Comparison of ENCODE assay signal across 8 cellular contexts in the genomic region with DNA sequence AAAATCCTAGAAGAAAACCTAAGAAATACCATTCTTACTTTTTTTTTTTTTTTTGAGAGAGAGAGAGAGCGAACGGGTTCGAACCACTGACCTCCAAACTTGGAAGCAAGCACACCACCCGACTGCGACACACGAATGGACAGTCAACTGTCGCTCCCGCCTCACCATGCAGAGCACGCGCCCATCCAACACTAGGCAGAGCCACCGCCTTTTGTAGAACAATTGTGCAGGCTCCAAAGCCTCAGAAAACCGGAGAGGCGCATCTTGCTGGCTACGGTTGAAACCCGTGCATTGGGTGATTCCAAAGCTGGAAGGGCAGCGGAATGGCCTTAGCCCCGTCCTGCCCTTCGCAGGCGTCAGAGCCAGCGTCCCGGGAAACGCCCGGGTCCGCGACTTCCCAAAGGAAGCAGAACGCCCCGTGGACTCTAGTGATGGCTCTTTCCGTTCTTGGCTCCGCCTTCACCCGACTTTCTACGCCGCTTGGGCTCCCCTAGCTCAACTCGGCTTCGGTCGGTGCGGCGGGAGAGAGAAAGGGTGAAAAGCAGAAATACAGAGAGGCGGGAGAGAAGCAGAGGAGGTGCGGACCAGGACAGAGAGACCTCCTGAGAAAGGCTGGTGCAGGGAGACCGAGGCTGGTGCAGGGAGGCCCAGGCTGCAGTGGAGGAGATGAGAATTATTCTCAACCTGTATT.
DNase-seq lines count a peak whose midpoint lies in the region; ATAC-seq lines count a peak whose summit lies in the region.
"Had no signal": no experiment of that assay in that cellular context is flagged by ENCODE, and none has a peak within 500 bp of the region (broad histone marks: within the 10 kb centered on the region; RNA-seq: fewer than 3 reads in every experiment).

No MANE protein-coding gene starts in this region.

- no peaks in the 10 kb centered on the region for H3K4me1 ChIP-seq in HUES48 (ENCODE audit: control insufficient read depth, insufficient read depth, low read length)

- ATAC-seq in activated naive CD8-positive, alpha-beta T cell treated with anti-CD3 and anti-CD28 coated beads, Interleukin-2, amount 10 ng/mL, durations not matched to agents 7 days and 5 days (ENCODE audit: low read depth) = peak; percentile 66
- peak; percentile 24 for ATAC-seq in stimulated activated effector memory CD8-positive, alpha-beta T cell treated with anti-CD3 and anti-CD28 coated beads, Interleukin-12 subunit alpha, Interleukin-12 subunit beta, amount 100 ng/mL, for 72 hours
- ATAC-seq: HCT116 had no signal

- peak overlapping the region; percentile 37 for H3K9ac ChIP-seq in HUES48 (ENCODE audit: low read depth, low read length)

- no peaks in the 10 kb centered on the region for H3K9me3 ChIP-seq in HUES48 (ENCODE audit: control insufficient read depth, insufficient read depth, low read length)

- H3K4me1 Mint-ChIP-seq in activated naive CD8-positive, alpha-beta T cell treated with anti-CD3 and anti-CD28 coated beads, Interleukin-2, amount 10 ng/mL, durations not matched to agents 7 days and 5 days = peaks cover 9% of the 10 kb centered on the region
- H3K4me1 Mint-ChIP-seq in immature natural killer cell = peaks cover 11 to 14% of the 10 kb centered on the region in 2 donors
- H3K4me1 Mint-ChIP-seq in stimulated activated effector memory CD8-positive, alpha-beta T cell treated with anti-CD3 and anti-CD28 coated beads, Interleukin-12 subunit alpha, Interleukin-12 subunit beta, amount 100 ng/mL, for 72 hours = peaks cover 20% of the 10 kb centered on the region

- H3K27me3 ChIP-seq in HUES48 (ENCODE audit: control insufficient read depth, insufficient read depth, low read length) = peaks cover 75% of the 10 kb centered on the region

- peak overlapping the region; percentile 67 for H3K27ac Mint-ChIP-seq in activated naive CD8-positive, alpha-beta T cell treated with anti-CD3 and anti-CD28 coated beads, Interleukin-2, amount 10 ng/mL, durations not matched to agents 7 days and 5 days
- H3K27ac Mint-ChIP-seq in immature natural killer cell = peak overlapping the region in 1 of 6 donors; percentile 54
- peak overlapping the region; percentile 33 for H3K27ac Mint-ChIP-seq in stimulated activated effector memory CD8-positive, alpha-beta T cell treated with anti-CD3 and anti-CD28 coated beads, Interleukin-12 subunit alpha, Interleukin-12 subunit beta, amount 100 ng/mL, for 72 hours

- POLR2A ChIA-PET in activated naive CD8-positive, alpha-beta T cell treated with anti-CD3 and anti-CD28 coated beads, Interleukin-2, amount 10 ng/mL, durations not matched to agents 7 days and 5 days (lab: Charles Lee) = interaction anchor here (1.0 kb wide), 1 partner anchor 12 kb away, joined by 3 read pairs; no protein-coding TSS in a partner anchor

- DNase-seq in activated naive CD8-positive, alpha-beta T cell treated with anti-CD3 and anti-CD28 coated beads, Interleukin-2, amount 10 ng/mL, durations not matched to agents 7 days and 5 days = peak; percentile 47
- DNase-seq in immature natural killer cell (no peak), SKM-1 treated with dmso at 0.1 percent for 144 hours (lab: John Stamatoyannopoulos, UW; ENCODE audit: unreplicated experiment) (no peak), HuH-7.5 (ENCODE audit: low spot score) (no peak), mucosa of gallbladder (ENCODE audit: low spot score) (no peak)
- no peak for DNase-seq in stimulated activated effector memory CD8-positive, alpha-beta T cell treated with anti-CD3 and anti-CD28 coated beads, Interleukin-12 subunit alpha, Interleukin-12 subunit beta, amount 100 ng/mL, for 72 hours (ENCODE audit: low spot score in 2 of 2)

- H3K4me3 Mint-ChIP-seq in activated naive CD8-positive, alpha-beta T cell treated with anti-CD3 and anti-CD28 coated beads, Interleukin-2, amount 10 ng/mL, durations not matched to agents 7 days and 5 days = peak overlapping the region; percentile 87
- H3K4me3 Mint-ChIP-seq in immature natural killer cell = peak overlapping the region; percentile 9 to 80 (median 65)
- peak overlapping the region; percentile 66 for H3K4me3 Mint-ChIP-seq in stimulated activated effector memory CD8-positive, alpha-beta T cell treated with anti-CD3 and anti-CD28 coated beads, Interleukin-12 subunit alpha, Interleukin-12 subunit beta, amount 100 ng/mL, for 72 hours

- H3K27ac ChIP-seq in HUES48 (ENCODE audit: low read depth, low read length) = no peak overlapping the region

- peaks cover 53% of the 10 kb centered on the region for H3K27me3 Mint-ChIP-seq in activated naive CD8-positive, alpha-beta T cell treated with anti-CD3 and anti-CD28 coated beads, Interleukin-2, amount 10 ng/mL, durations not matched to agents 7 days and 5 days
- H3K27me3 Mint-ChIP-seq in immature natural killer cell (ENCODE audit: low read depth in 3 of 3) = peaks cover 15 to 37% (median 23%) of the 10 kb centered on the region in 3 donors

- H3K4me3 ChIP-seq in HUES48 (ENCODE audit: low read depth, low read length) = peak overlapping the region; percentile 60

- no peaks in the 10 kb centered on the region for H3K36me3 ChIP-seq in HUES48 (ENCODE audit: control insufficient read depth, insufficient read depth, low read length)

- peaks cover 7% of the 10 kb centered on the region for H3K9me3 Mint-ChIP-seq in activated naive CD8-positive, alpha-beta T cell treated with anti-CD3 and anti-CD28 coated beads, Interleukin-2, amount 10 ng/mL, durations not matched to agents 7 days and 5 days
- peaks cover 0 to 14% (median 0%) of the 10 kb centered on the region in 6 donors for H3K9me3 Mint-ChIP-seq in immature natural killer cell
- H3K9me3 Mint-ChIP-seq in stimulated activated effector memory CD8-positive, alpha-beta T cell treated with anti-CD3 and anti-CD28 coated beads, Interleukin-12 subunit alpha, Interleukin-12 subunit beta, amount 100 ng/mL, for 72 hours = no peaks in the 10 kb centered on the region

- H3K36me3 Mint-ChIP-seq in activated naive CD8-positive, alpha-beta T cell treated with anti-CD3 and anti-CD28 coated beads, Interleukin-2, amount 10 ng/mL, durations not matched to agents 7 days and 5 days = peaks cover 5% of the 10 kb centered on the region
- H3K36me3 Mint-ChIP-seq in immature natural killer cell = no peaks in the 10 kb centered on the region
- peaks cover 8% of the 10 kb centered on the region for H3K36me3 Mint-ChIP-seq in stimulated activated effector memory CD8-positive, alpha-beta T cell treated with anti-CD3 and anti-CD28 coated beads, Interleukin-12 subunit alpha, Interleukin-12 subunit beta, amount 100 ng/mL, for 72 hours
